Comparison of ENCODE assay signal across 15 cellular contexts in the genomic region with DNA sequence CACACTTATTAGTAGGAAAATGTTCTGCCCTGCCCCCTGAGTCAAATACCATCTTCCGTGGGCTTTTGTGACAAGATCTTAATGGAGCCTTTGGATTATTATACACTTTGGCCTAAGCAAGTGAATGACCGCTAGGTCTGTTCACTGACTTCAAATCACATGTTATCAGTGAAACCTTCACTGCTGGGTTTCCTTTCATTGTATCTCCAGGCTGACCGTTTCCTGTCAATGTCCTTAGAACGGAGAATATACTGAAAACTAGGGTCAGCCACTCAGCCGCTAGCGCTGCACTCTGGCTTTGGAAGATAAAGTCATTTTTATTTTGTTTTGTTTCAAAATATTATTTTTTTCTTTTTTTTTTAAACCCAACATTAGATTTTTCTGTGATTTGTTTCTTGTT.
A peak's percentile ranks its signal among the peaks of the same experiment; 100 is the strongest.
DNase-seq lines count a peak whose midpoint lies in the region; ATAC-seq and TF ChIP-seq lines count a peak whose summit lies in the region.
"Had no signal": no experiment of that assay in that cellular context is flagged by ENCODE, and none has a peak within 500 bp of the region (broad histone marks: within the 10 kb centered on the region; RNA-seq: fewer than 3 reads in every experiment).

No MANE protein-coding gene starts in this region.

- H3K4me3 ChIP-seq in heart right ventricle, result no peak overlapping the region
- H3K4me3 ChIP-seq in right atrium auricular region, result no peak overlapping the region
- H3K4me3 ChIP-seq in mesodermal cell (ENCODE audit: extremely low read depth, insufficient read depth, low read length, poor library complexity, severe bottlenecking), result no peak overlapping the region
- H3K4me3 ChIP-seq: K562, Peyer's patch had no signal

- H3K27ac ChIP-seq in heart right ventricle (peak overlapping the region in 2 of 10 donors; percentile 27 to 44), right atrium auricular region (no peak overlapping the region), mesodermal cell (ENCODE audit: low read depth, low read length, severe bottlenecking) (peak overlapping the region; percentile 16)
- H3K27ac ChIP-seq: Peyer's patch had no signal

- no peak for TF ChIP-seq CTCF in heart right ventricle (IDR thresholded peaks at IDR 0.05)
- TF ChIP-seq CTCF in right atrium auricular region (IDR thresholded peaks at IDR 0.05), result no peak

- peaks cover 0 to 29% (median 4%) of the 10 kb centered on the region in 9 donors for H3K4me1 ChIP-seq in heart right ventricle
- H3K4me1 ChIP-seq in right atrium auricular region, result peaks cover 0 to 9% of the 10 kb centered on the region in 2 donors
- H3K4me1 ChIP-seq in mesodermal cell (ENCODE audit: control insufficient read depth, insufficient read depth, low read length, poor library complexity, severe bottlenecking), result no peaks in the 10 kb centered on the region
- H3K4me1 ChIP-seq: Peyer's patch had no signal

- intact Hi-C loops in heart right ventricle (cut with DNase I), result loop anchor here in 1 of 10 donors (5.0 kb wide), 1 partner anchor 71 kb away; no protein-coding TSS in a partner anchor

- DNase-seq in heart right ventricle, result peak in 1 of 2 donors; percentile 11
- DNase-seq in right atrium auricular region (ENCODE audit: low spot score), result no peak
- peak; percentile 86 for DNase-seq in glomerular endothelial cell (ENCODE audit: extremely low read depth, low read depth, low spot score)
- no peak for DNase-seq in activated T-cell treated with anti-CD3 and anti-CD28 coated beads for 4 hours
- DNase-seq: COR-L47; DMS 273 treated with DMSO at 0.1 percent for 48 hours; DND-41; NCI-H1105 treated with DMSO at 0.1 percent for 48 hours; NCI-H1694 treated with DMSO at 0.1 percent for 48 hours; NK-92 treated with Interleukin-12 subunit alpha and Interleukin-12 subunit beta, amount 100 ng/mL, for 24 hours; Peyer's patch had no signal

- ATAC-seq in heart right ventricle, result peak; percentile 43 to 94 (median 80)
- ATAC-seq in GM19452 (IDR thresholded peaks at IDR 0.05; ENCODE audit: unreplicated experiment), result no peak
- no peak for ATAC-seq in HG02852 (IDR thresholded peaks at IDR 0.05; ENCODE audit: unreplicated experiment)
- ATAC-seq: K562 had no signal

- H3K36me3 ChIP-seq in heart right ventricle, result no peaks in the 10 kb centered on the region
- H3K36me3 ChIP-seq in right atrium auricular region, result no peaks in the 10 kb centered on the region
- no peaks in the 10 kb centered on the region for H3K36me3 ChIP-seq in mesodermal cell (ENCODE audit: control insufficient read depth, insufficient read depth, low read length)
- H3K36me3 ChIP-seq: Peyer's patch had no signal

- H3K27me3 ChIP-seq in heart right ventricle (no peaks in the 10 kb centered on the region), right atrium auricular region (no peaks in the 10 kb centered on the region)
- H3K27me3 ChIP-seq: Peyer's patch had no signal

- WGBS in heart right ventricle, 2 donors, result 52 to 60% methylated on average over 6 of the region's 6 CpGs
- 76 to 88% methylated on average over 2 to 3 of the region's 6 CpGs for WGBS in mesodermal cell (ENCODE audit: insufficient coverage in 2 of 2), 2 experiments

- H3K9me3 ChIP-seq in heart right ventricle (no peaks in the 10 kb centered on the region), right atrium auricular region (no peaks in the 10 kb centered on the region), mesodermal cell (ENCODE audit: control insufficient read depth, low read length) (no peaks in the 10 kb centered on the region)
- H3K9me3 ChIP-seq: Peyer's patch had no signal

Comparison
In these comparisons a context has a peak if more than half of its experiments do, and no peak if none do; other contexts are left out.
1. ATAC-seq: peak in heart right ventricle (8 of 8); none in GM19452 (single experiment) and HG02852 (single experiment).